Comparison of ENCODE assay signal across 11 cellular contexts in genomic region chr11:118175031-118175531, GRCh38. TPM values are rescaled to one million over a fixed set of nuclear protein-coding genes. Genes with fewer than 3 reads are reported as not detected.
DNase-seq lines count a peak whose midpoint lies in the region; ATAC-seq and TF ChIP-seq lines count a peak whose summit lies in the region.
"Had no signal": no experiment of that assay in that cellular context is flagged by ENCODE, and none has a peak within 500 bp of the region (broad histone marks: within the 10 kb centered on the region; RNA-seq: fewer than 3 reads in every experiment).

No MANE protein-coding gene starts in this region.

- TF ChIP-seq CTCF in RWPE1 (conservative IDR thresholded peaks at IDR 0.05; ENCODE audit: low read depth) (no peak), neural progenitor cell (IDR thresholded peaks at IDR 0.05) (no peak), GM10248 (IDR thresholded peaks at IDR 0.05; ENCODE audit: control extremely low read depth, extremely low read depth, low read depth, missing control alignments) (no peak)

- peak overlapping the region; percentile 83 for H3K4me3 Mint-ChIP-seq in neural progenitor cell
- H3K4me3 Mint-ChIP-seq: activated naive CD8-positive, alpha-beta T cell treated with anti-CD3 and anti-CD28 coated beads for 36 hours had no signal

- in situ Hi-C loops in GM23248 (cut with MboI) = no loop called here

- no peak for ATAC-seq in GM19324 (IDR thresholded peaks at IDR 0.05; ENCODE audit: low FRiP score, unreplicated experiment)

- no peak overlapping the region for H3K4me2 ChIP-seq in GM23248 (ENCODE audit: unreplicated experiment)
- peak overlapping the region; percentile 92 for H3K4me2 ChIP-seq in neural progenitor cell

- DNase-seq in GM23248 (peak; percentile 47), RWPE1 (ENCODE audit: low spot score) (peak; percentile 60), globus pallidus (ENCODE audit: low spot score) (peak; percentile 40), neural progenitor cell (ENCODE audit: low spot score) (no peak), NCI-H774 (lab: John Stamatoyannopoulos, UW) (no peak), UCSD-AML1 (lab: John Stamatoyannopoulos, UW; ENCODE audit: unreplicated experiment) (no peak), GM10248 (ENCODE audit: extremely low spot score) (no peak)
- DNase-seq: activated naive CD8-positive, alpha-beta T cell treated with anti-CD3 and anti-CD28 coated beads for 36 hours; uterus had no signal

- H3K9me3 ChIP-seq in GM23248 (ENCODE audit: low read depth) (no peaks in the 10 kb centered on the region), neural progenitor cell (ENCODE audit: low read depth) (no peaks in the 10 kb centered on the region)
- H3K9me3 ChIP-seq: uterus had no signal

- H4K20me1 ChIP-seq in GM23248 (ENCODE audit: insufficient read depth) (no peaks in the 10 kb centered on the region), neural progenitor cell (ENCODE audit: low read depth) (no peaks in the 10 kb centered on the region)

- no peaks in the 10 kb centered on the region for H3K36me3 Mint-ChIP-seq in neural progenitor cell
- H3K36me3 Mint-ChIP-seq: activated naive CD8-positive, alpha-beta T cell treated with anti-CD3 and anti-CD28 coated beads for 36 hours had no signal

- H3K79me2 ChIP-seq in GM23248 (ENCODE audit: insufficient read depth) = no peaks in the 10 kb centered on the region
- no peaks in the 10 kb centered on the region for H3K79me2 ChIP-seq in neural progenitor cell (ENCODE audit: low read depth)

- CTCF ChIA-PET in RWPE1 (lab: Yijun Ruan, JAX) (interaction anchor here (0.6 to 0.7 kb wide), 2 partner anchors 10 to 24 kb away, joined by 3 to 4 read pairs; no protein-coding TSS in a partner anchor), GM10248 (lab: Yijun Ruan, JAX) (interaction anchor here (1.4 to 1.6 kb wide), 3 partner anchors 23 to 515 kb away, joined by 3 to 5 read pairs (median 4); no protein-coding TSS in a partner anchor)

- H3K27me3 ChIP-seq in GM23248 (replicated peaks; ENCODE audit: insufficient read depth) = peaks cover 30% of the 10 kb centered on the region
- peaks cover 62% of the 10 kb centered on the region for H3K27me3 ChIP-seq in neural progenitor cell
- H3K27me3 ChIP-seq: uterus had no signal

- H2AFZ ChIP-seq in GM23248 = no peak overlapping the region
- H2AFZ ChIP-seq in neural progenitor cell (replicated peaks) = no peak overlapping the region

- peaks cover 34% of the 10 kb centered on the region for H3K27me3 Mint-ChIP-seq in neural progenitor cell (ENCODE audit: insufficient read depth, low read depth)

- H3K36me3 ChIP-seq in GM23248 (ENCODE audit: low read depth) = no peaks in the 10 kb centered on the region
- no peaks in the 10 kb centered on the region for H3K36me3 ChIP-seq in neural progenitor cell
- H3K36me3 ChIP-seq: uterus had no signal

- no peak overlapping the region for H3K27ac Mint-ChIP-seq in neural progenitor cell
- H3K27ac Mint-ChIP-seq: activated naive CD8-positive, alpha-beta T cell treated with anti-CD3 and anti-CD28 coated beads for 36 hours had no signal

- H3K9me3 Mint-ChIP-seq in neural progenitor cell = no peaks in the 10 kb centered on the region
- H3K9me3 Mint-ChIP-seq: activated naive CD8-positive, alpha-beta T cell treated with anti-CD3 and anti-CD28 coated beads for 36 hours had no signal

- H3K9ac ChIP-seq in GM23248 (no peak overlapping the region), neural progenitor cell (no peak overlapping the region)

- peaks cover 36% of the 10 kb centered on the region for H3K4me1 Mint-ChIP-seq in neural progenitor cell

- H3F3A ChIP-seq in GM23248 (ENCODE audit: insufficient read depth) (no peaks in the 10 kb centered on the region), neural progenitor cell (ENCODE audit: low read depth) (peaks cover 17% of the 10 kb centered on the region)

- WGBS in GM23248 (ENCODE audit: low coverage in 1 of 2, low lambda C conversion rate in 2 of 2, missing lambda C conversion rate in 2 of 2), 2 experiments = 35 to 39% methylated on average over 7 of the region's 7 CpGs

- no peak overlapping the region for H3K27ac ChIP-seq in GM23248
- peak overlapping the region; percentile 61 for H3K27ac ChIP-seq in RWPE1
- H3K27ac ChIP-seq in neural progenitor cell = no peak overlapping the region
- H3K27ac ChIP-seq: uterus had no signal

- POLR2A ChIA-PET in RWPE1 (lab: Yijun Ruan, JAX; ENCODE audit: low non-redundant PET) (interaction anchor here (0.7 kb wide), 1 partner anchor 115 kb away, joined by 3 read pairs; no protein-coding TSS in a partner anchor), GM10248 (lab: Yijun Ruan, JAX) (no interaction called here)

- H3K9me2 ChIP-seq in GM23248 (ENCODE audit: insufficient read depth) = no peaks in the 10 kb centered on the region

- H3K4me3 ChIP-seq in GM23248 (no peak overlapping the region), neural progenitor cell (no peak overlapping the region)

- no peaks in the 10 kb centered on the region for H3K4me1 ChIP-seq in GM23248 (ENCODE audit: insufficient read depth)
- H3K4me1 ChIP-seq in neural progenitor cell = peaks cover 29% of the 10 kb centered on the region

RNA-seq across cellular contexts. Expression of gene SCN2B, which starts 1.4 kb away (rescaled TPM):
- not detected in 2 replicates for total RNA-seq in GM23248 (2014; rRNA removed; shearing (Covaris generic))
- not detected in 2 replicates for polyA plus RNA-seq in GM23248 (2016; fragmentation: Nextera tagmentation; extraction: Ambion mirVana)
- total RNA-seq in neural progenitor cell (ENCODE audit: low replicate concordance) = 0.15 and 0.37 TPM in 2 replicates
- total RNA-seq: activated naive CD8-positive, alpha-beta T cell treated with anti-CD3 and anti-CD28 coated beads for 36 hours; mononuclear cell had no signal

RNA-seq across cellular contexts. Expression of gene SCN4B, which starts 22.5 kb away (rescaled TPM):
- not detected in 2 replicates for total RNA-seq in GM23248 (2014; rRNA removed; shearing (Covaris generic))
- not detected in 2 replicates for polyA plus RNA-seq in GM23248 (2016; fragmentation: Nextera tagmentation; extraction: Ambion mirVana)
- 3.6 and 7.1 TPM in 2 replicates for total RNA-seq in neural progenitor cell (ENCODE audit: low replicate concordance)

RNA-seq across cellular contexts. Expression of gene JAML, which starts 49.7 kb away (rescaled TPM):
- not detected in 2 replicates for total RNA-seq in GM23248 (2014; rRNA removed; shearing (Covaris generic))
- not detected in 2 replicates for polyA plus RNA-seq in GM23248 (2016; fragmentation: Nextera tagmentation; extraction: Ambion mirVana)
- 0.09 TPM in 1 of 2 replicates, not detected in the other for total RNA-seq in neural progenitor cell (ENCODE audit: low replicate concordance)

Comparison
In these comparisons a context has a peak if more than half of its experiments do, and no peak if none do; other contexts are left out.
1. DNase-seq: peak in GM23248 (single experiment), RWPE1 (single experiment) and globus pallidus (single experiment); none in neural progenitor cell (single experiment), NCI-H774 (single experiment), UCSD-AML1 (single experiment) and GM10248 (single experiment).